ENCODE assay signal across 9 cellular contexts in genomic region chr2:69902213-69902922, GRCh38. TPM values are rescaled to one million over a fixed set of nuclear protein-coding genes. Genes with fewer than 3 reads are reported as not detected.
DNase-seq lines count a peak whose midpoint lies in the region; ATAC-seq and TF ChIP-seq lines count a peak whose summit lies in the region.
"Had no signal": no experiment of that assay in that cellular context is flagged by ENCODE, and none has a peak within 500 bp of the region (broad histone marks: within the 10 kb centered on the region; RNA-seq: fewer than 3 reads in every experiment).

No MANE protein-coding gene starts in this region.

- TF ChIP-seq POLR2A in Peyer's patch (IDR thresholded peaks at IDR 0.05) = no peak
- TF ChIP-seq POLR2A in spleen (IDR thresholded peaks at IDR 0.05) = no peak
- no peak for TF ChIP-seq POLR2A in uterus (IDR thresholded peaks at IDR 0.05)

- H3K9me3 ChIP-seq in Peyer's patch = no peaks in the 10 kb centered on the region
- no peaks in the 10 kb centered on the region for H3K9me3 ChIP-seq in spleen
- H3K9me3 ChIP-seq in uterus = no peaks in the 10 kb centered on the region

- DNase-seq in Peyer's patch = peak in 2 of 3 donors; percentile 65 to 72
- DNase-seq in spleen = peak; percentile 88
- no peak for DNase-seq in DMS 273 treated with DMSO at 0.1 percent for 48 hours (lab: John Stamatoyannopoulos, UW)
- DNase-seq in NCI-H2029 treated with DMSO at 0.1 percent for 48 hours (lab: John Stamatoyannopoulos, UW) = no peak
- DNase-seq in uterus = no peak
- DNase-seq: HCEC 1CT, NCI-H69 had no signal

- H3K4me3 ChIP-seq in Peyer's patch (peak overlapping the region in 2 of 4 donors; percentile 9 to 28), spleen (peak overlapping the region in 4 of 8 donors; percentile 7 to 51 (median 20)), uterus (no peak overlapping the region)

- intact Hi-C loops in spleen (cut with DNase I; ENCODE audit: low total_unique reads) = no loop called here
- intact Hi-C loops in uterus (cut with DNase I; ENCODE audit: low total_unique reads) = no loop called here

- H3K4me1 ChIP-seq in Peyer's patch (peaks cover 0 to 5% (median 0%) of the 10 kb centered on the region in 4 donors), spleen (peaks cover 12 to 73% (median 36%) of the 10 kb centered on the region in 6 donors), uterus (no peaks in the 10 kb centered on the region)

- peak overlapping the region; percentile 1 to 77 (median 3) for H3K27ac ChIP-seq in Peyer's patch
- H3K27ac ChIP-seq in cingulate gyrus (ENCODE audit: low read depth, low read length) = peak overlapping the region; percentile 43
- peak overlapping the region; percentile 22 to 89 (median 73) for H3K27ac ChIP-seq in spleen
- H3K27ac ChIP-seq in uterus = no peak overlapping the region

- no peak for TF ChIP-seq CTCF in Peyer's patch (IDR thresholded peaks at IDR 0.05)
- TF ChIP-seq CTCF in spleen (IDR thresholded peaks at IDR 0.05 in 8 of 11, conservative IDR thresholded peaks at IDR 0.05 in 3 of 11) = no peak
- no peak for TF ChIP-seq CTCF in uterus (IDR thresholded peaks at IDR 0.05)

- H3K36me3 ChIP-seq in Peyer's patch (peaks cover 0 to 75% (median 0%) of the 10 kb centered on the region in 3 donors), spleen (peaks cover 4 to 90% (median 55%) of the 10 kb centered on the region in 6 donors), uterus (no peaks in the 10 kb centered on the region)

- 16 to 35% (median 30%) methylated on average over 8 of the region's 8 CpGs for WGBS in spleen, 5 donors

- no peaks in the 10 kb centered on the region for H3K27me3 ChIP-seq in Peyer's patch
- no peaks in the 10 kb centered on the region for H3K27me3 ChIP-seq in spleen (replicated peaks in 1 of 7)
- H3K27me3 ChIP-seq in uterus = no peaks in the 10 kb centered on the region

- peak; percentile 37 for ATAC-seq in GM18867 (IDR thresholded peaks at IDR 0.05; ENCODE audit: unreplicated experiment)

RNA-seq across cellular contexts. Expression of gene SNRNP27, which starts 8.6 kb away (rescaled TPM):
- total RNA-seq in Peyer's patch = 10 to 100 TPM; 35.4 to 99.0 (median 53.7) TPM
- 10 to 100 TPM; 34.9 to 62.9 (median 43.3) TPM for total RNA-seq in spleen
- polyA plus RNA-seq in spleen = 10 to 100 TPM; 28.0 to 41.5 (median 39.8) TPM
- 10 to 100 TPM in 3 of 4 donors, 1 to 10 TPM in 1; 8.2 to 64.6 (median 49.9) TPM for total RNA-seq in uterus

RNA-seq across cellular contexts. Expression of gene MXD1, which starts 12.5 kb away (rescaled TPM):
- total RNA-seq in Peyer's patch (10 to 100 TPM; 18.2 to 83.7 (median 74.4) TPM), spleen (100 to 1,000 TPM in 2 of 7 donors, 10 to 100 TPM in 5; 41.6 to 241 (median 90.3) TPM), uterus (10 to 100 TPM in 1 of 4 donors, 1 to 10 TPM in 3; 6.5 to 11.3 (median 8.0) TPM)
- polyA plus RNA-seq in spleen = 1 to 10 TPM; 2.7 to 7.2 (median 4.2) TPM

RNA-seq across cellular contexts. Expression of gene ASPRV1, which starts 59.1 kb away (rescaled TPM):
- 1 to 10 TPM; 1.6 to 4.1 (median 2.9) TPM for total RNA-seq in Peyer's patch
- total RNA-seq in spleen = 1 to 10 TPM; 2.7 to 5.3 (median 4.1) TPM
- polyA plus RNA-seq in spleen = 1 to 10 TPM; 1.2 to 2.0 (median 1.9) TPM
- 1 to 10 TPM in 3 of 4 donors, not detected in 1; 4.4 to 8.1 (median 5.2) TPM for total RNA-seq in uterus

Comparison
In these comparisons a context has a peak if more than half of its experiments do, and no peak if none do; other contexts are left out.
1. DNase-seq: peak in Peyer's patch (2 of 3) and spleen (single experiment); none in DMS 273 treated with DMSO at 0.1 percent for 48 hours (single experiment), NCI-H2029 treated with DMSO at 0.1 percent for 48 hours (single experiment) and uterus (0 of 2).
2. H3K27ac ChIP-seq: peak in Peyer's patch (4 of 4), cingulate gyrus (single experiment) and spleen (8 of 8); none in uterus (0 of 2).